ENCODE assay signal across 8 cellular contexts in genomic region chr2:128486640-128487375, GRCh38.
"Had no signal": no experiment of that assay in that cellular context is flagged by ENCODE, and none has a peak within 500 bp of the region (broad histone marks: within the 10 kb centered on the region; RNA-seq: fewer than 3 reads in every experiment).

No MANE protein-coding gene starts in this region.

- H3K4me1 ChIP-seq: adrenal gland, parathyroid adenoma had no signal

- H3K9ac ChIP-seq: parathyroid adenoma had no signal

- H3K27me3 ChIP-seq: adrenal gland, cardiac muscle cell, esophagus squamous epithelium had no signal

- H2AFZ ChIP-seq: parathyroid adenoma had no signal

- H3K27ac Mint-ChIP-seq: activated naive CD4-positive, alpha-beta T cell treated with anti-CD3 and anti-CD28 coated beads, Interleukin-2, amount 10 ng/mL, durations not matched to agents 7 days and 5 days; activated T-cell treated with anti-CD3 and anti-CD28 coated beads, Interleukin-2, amount 50 U/mL, for 24 hours; stimulated activated effector memory CD8-positive, alpha-beta T cell treated with anti-CD3 and anti-CD28 coated beads, Interleukin-12 subunit alpha, Interleukin-12 subunit beta, amount 100 ng/mL, for 72 hours had no signal

- H3K9me3 Mint-ChIP-seq: activated naive CD4-positive, alpha-beta T cell treated with anti-CD3 and anti-CD28 coated beads, Interleukin-2, amount 10 ng/mL, durations not matched to agents 7 days and 5 days; stimulated activated effector memory CD8-positive, alpha-beta T cell treated with anti-CD3 and anti-CD28 coated beads, Interleukin-12 subunit alpha, Interleukin-12 subunit beta, amount 100 ng/mL, for 72 hours had no signal

- H3K27ac ChIP-seq: adrenal gland, cardiac muscle cell, esophagus squamous epithelium, parathyroid adenoma had no signal

- H3K36me3 Mint-ChIP-seq: activated naive CD4-positive, alpha-beta T cell treated with anti-CD3 and anti-CD28 coated beads, Interleukin-2, amount 10 ng/mL, durations not matched to agents 7 days and 5 days; stimulated activated effector memory CD8-positive, alpha-beta T cell treated with anti-CD3 and anti-CD28 coated beads, Interleukin-12 subunit alpha, Interleukin-12 subunit beta, amount 100 ng/mL, for 72 hours had no signal

- H3K4me3 ChIP-seq: adrenal gland, cardiac muscle cell, esophagus squamous epithelium had no signal

- H3K9me3 ChIP-seq: adrenal gland, esophagus squamous epithelium had no signal

- H3K4me1 Mint-ChIP-seq: activated naive CD4-positive, alpha-beta T cell treated with anti-CD3 and anti-CD28 coated beads, Interleukin-2, amount 10 ng/mL, durations not matched to agents 7 days and 5 days; stimulated activated effector memory CD8-positive, alpha-beta T cell treated with anti-CD3 and anti-CD28 coated beads, Interleukin-12 subunit alpha, Interleukin-12 subunit beta, amount 100 ng/mL, for 72 hours had no signal

- DNase-seq: activated CD4-positive, CD25-positive, alpha-beta regulatory T cell treated with anti-CD3 and anti-CD28 coated beads, Interleukin-2, amount 50 U/mL, for 72 hours; activated naive CD4-positive, alpha-beta T cell treated with anti-CD3 and anti-CD28 coated beads, Interleukin-2, amount 10 ng/mL, durations not matched to agents 7 days and 5 days; activated T-cell treated with anti-CD3 and anti-CD28 coated beads, Interleukin-2, amount 50 U/mL, for 24 hours; esophagus squamous epithelium had no signal

- H3K4me3 Mint-ChIP-seq: activated naive CD4-positive, alpha-beta T cell treated with anti-CD3 and anti-CD28 coated beads, Interleukin-2, amount 10 ng/mL, durations not matched to agents 7 days and 5 days; activated T-cell treated with anti-CD3 and anti-CD28 coated beads, Interleukin-2, amount 50 U/mL, for 24 hours; stimulated activated effector memory CD8-positive, alpha-beta T cell treated with anti-CD3 and anti-CD28 coated beads, Interleukin-12 subunit alpha, Interleukin-12 subunit beta, amount 100 ng/mL, for 72 hours had no signal

- H3K36me3 ChIP-seq: adrenal gland, cardiac muscle cell, esophagus squamous epithelium had no signal
